In genomic region chr6:99588618-99589289, GRCh38 we compare ENCODE assay signal across 1 cellular context.
TF ChIP-seq lines count a peak whose summit lies in the region.

No MANE protein-coding gene starts in this region.

TF ChIP-seq in HepG2, 621 proteins besides CTCF, POLR2A, EP300 and RAD21 (continued from another document and continues in another):
- TF ChIP-seq UBTF (CRISPR knock-in tag; IDR thresholded peaks at IDR 0.05) (peak; percentile 82), ZNF354B (CRISPR knock-in tag; IDR thresholded peaks at IDR 0.05) (no peak), FOXJ3 (CRISPR knock-in tag; IDR thresholded peaks at IDR 0.05; ENCODE audit: borderline replicate concordance) (peak; percentile 39; the same call in 1 of the 2 replicates), ARID4A (CRISPR knock-in tag; IDR thresholded peaks at IDR 0.05; ENCODE audit: borderline replicate concordance) (peak; percentile 14; the same call in 1 of the 2 replicates), STAT5B (CRISPR knock-in tag; IDR thresholded peaks at IDR 0.05) (no peak), KDM1A (CRISPR knock-in tag; IDR thresholded peaks at IDR 0.05) (no peak), GABPB1 (CRISPR knock-in tag; IDR thresholded peaks at IDR 0.05) (peak; percentile 43; the same call in 1 of the 2 replicates), ZNF687 (CRISPR knock-in tag; IDR thresholded peaks at IDR 0.05) (peak; percentile 80), ARHGAP35 (CRISPR knock-in tag; IDR thresholded peaks at IDR 0.05; ENCODE audit: borderline replicate concordance) (0 out of 2 replicates have a peak, but pooled peaks have one; percentile 39), STAG1 (CRISPR knock-in tag; IDR thresholded peaks at IDR 0.05) (peak; percentile 84), ZSCAN20 (CRISPR knock-in tag; IDR thresholded peaks at IDR 0.05; ENCODE audit: borderline replicate concordance) (peak; percentile 80; the same call in 1 of the 2 replicates), ZNF33B (CRISPR knock-in tag; IDR thresholded peaks at IDR 0.05) (no peak), RXRB (CRISPR knock-in tag; IDR thresholded peaks at IDR 0.05; ENCODE audit: borderline replicate concordance) (no peak), KMT2B (CRISPR knock-in tag; IDR thresholded peaks at IDR 0.05) (peak; percentile 34; the same call in 1 of the 2 replicates), ZNF674 (CRISPR knock-in tag; IDR thresholded peaks at IDR 0.05; ENCODE audit: low read depth) (no peak), ZNF335 (CRISPR knock-in tag; IDR thresholded peaks at IDR 0.05) (no peak), ZNF598 (CRISPR knock-in tag; IDR thresholded peaks at IDR 0.05; ENCODE audit: borderline replicate concordance) (peak; percentile 58; the same call in 1 of the 2 replicates), ZNF501 (CRISPR knock-in tag; IDR thresholded peaks at IDR 0.05) (peak; percentile 64), ZNF891 (CRISPR knock-in tag; IDR thresholded peaks at IDR 0.05) (peak; percentile 79), KLF16 (CRISPR knock-in tag; IDR thresholded peaks at IDR 0.05) (0 out of 4 replicates have a peak, but pooled peaks of 1 of the 2 experiments have one; percentile 23), MTF2 (CRISPR knock-in tag; IDR thresholded peaks at IDR 0.05; ENCODE audit: borderline replicate concordance) (peak; percentile 78; the same call in 1 of the 2 replicates), SP140L (CRISPR knock-in tag; IDR thresholded peaks at IDR 0.05; ENCODE audit: borderline replicate concordance) (no peak), ZNF20 (CRISPR knock-in tag; IDR thresholded peaks at IDR 0.05) (no peak), HNRNPLL (IDR thresholded peaks at IDR 0.05; ENCODE audit: low read depth, low read length, poor library complexity, severe bottlenecking) (peak; percentile 87), REPIN1 (CRISPR knock-in tag; IDR thresholded peaks at IDR 0.05; ENCODE audit: borderline replicate concordance, low read depth) (peak; percentile 16; the same call in 1 of the 2 replicates), ZFYVE20 (CRISPR knock-in tag; IDR thresholded peaks at IDR 0.05; ENCODE audit: borderline replicate concordance, low read depth) (no peak), ZNF652 (CRISPR knock-in tag; IDR thresholded peaks at IDR 0.05; ENCODE audit: borderline replicate concordance, low read depth) (no peak), ZBED4 (CRISPR knock-in tag; IDR thresholded peaks at IDR 0.05; ENCODE audit: borderline replicate concordance) (peak; percentile 50; the same call in 1 of the 2 replicates), RNF2 (conservative IDR thresholded peaks at IDR 0.05; ENCODE audit: low read depth) (peak; percentile 66; the same call in 1 of the 2 replicates), HMGXB3 (CRISPR knock-in tag; IDR thresholded peaks at IDR 0.05; ENCODE audit: borderline replicate concordance) (0 out of 2 replicates have a peak, but pooled peaks have one; percentile 32), ZNF350 (CRISPR knock-in tag; IDR thresholded peaks at IDR 0.05; ENCODE audit: borderline replicate concordance, low read depth) (no peak), ARID5B (CRISPR knock-in tag; IDR thresholded peaks at IDR 0.05) (peak; percentile 30; the same call in 1 of the 2 replicates), ZSCAN21 (CRISPR knock-in tag; IDR thresholded peaks at IDR 0.05; ENCODE audit: borderline replicate concordance) (0 out of 2 replicates have a peak, but pooled peaks have one; percentile 34), RFXAP (CRISPR knock-in tag; IDR thresholded peaks at IDR 0.05; ENCODE audit: borderline replicate concordance) (peak; percentile 57; the same call in 1 of the 2 replicates)
